Comparison of ENCODE assay signal across 8 cellular contexts in the genomic region with DNA sequence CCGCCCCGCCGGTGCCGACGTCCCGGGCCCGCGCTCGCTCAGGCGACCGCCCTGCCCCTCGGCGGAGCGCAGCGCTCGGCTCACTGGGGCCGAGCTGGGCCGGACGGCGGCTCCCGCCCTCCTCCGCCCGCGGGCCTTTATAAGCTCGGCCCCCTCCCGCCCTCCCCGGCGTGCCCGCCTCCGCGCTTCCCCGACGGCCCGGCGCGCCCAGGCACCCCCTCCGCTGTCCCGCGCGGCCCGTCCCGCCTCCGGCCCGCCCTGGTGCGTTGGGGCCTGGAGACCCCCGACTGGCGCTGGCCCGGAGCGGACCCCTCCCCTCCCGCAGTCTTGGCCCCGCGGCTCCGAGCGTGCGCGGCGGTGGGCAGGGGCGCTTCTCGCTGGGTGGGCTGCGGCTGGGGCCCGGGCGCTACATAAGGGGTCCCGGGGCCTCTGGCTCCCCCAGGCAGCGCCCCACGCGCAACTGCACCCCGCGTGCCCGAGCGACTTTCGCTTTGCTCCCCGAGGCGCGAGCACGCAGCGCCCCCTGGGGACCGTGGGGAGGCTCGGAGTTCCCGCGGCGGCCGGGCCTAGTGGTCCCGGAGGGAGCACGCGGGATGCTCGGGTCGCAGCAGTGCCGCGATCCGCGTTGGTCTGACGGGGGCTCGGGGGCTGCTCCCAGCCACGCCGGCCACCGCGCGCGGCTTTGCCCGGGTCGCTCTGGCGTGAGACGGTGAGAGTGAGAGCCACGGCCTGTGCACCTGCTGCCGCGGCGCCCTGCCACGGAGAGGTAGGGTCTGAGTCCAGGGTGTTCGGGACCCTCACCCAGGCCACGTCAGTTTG. TPM values are rescaled to one million over a fixed set of nuclear protein-coding genes. Genes with fewer than 3 reads are reported as not detected.
DNase-seq lines count a peak whose midpoint lies in the region; ATAC-seq and TF ChIP-seq lines count a peak whose summit lies in the region.

A gene with protein sequence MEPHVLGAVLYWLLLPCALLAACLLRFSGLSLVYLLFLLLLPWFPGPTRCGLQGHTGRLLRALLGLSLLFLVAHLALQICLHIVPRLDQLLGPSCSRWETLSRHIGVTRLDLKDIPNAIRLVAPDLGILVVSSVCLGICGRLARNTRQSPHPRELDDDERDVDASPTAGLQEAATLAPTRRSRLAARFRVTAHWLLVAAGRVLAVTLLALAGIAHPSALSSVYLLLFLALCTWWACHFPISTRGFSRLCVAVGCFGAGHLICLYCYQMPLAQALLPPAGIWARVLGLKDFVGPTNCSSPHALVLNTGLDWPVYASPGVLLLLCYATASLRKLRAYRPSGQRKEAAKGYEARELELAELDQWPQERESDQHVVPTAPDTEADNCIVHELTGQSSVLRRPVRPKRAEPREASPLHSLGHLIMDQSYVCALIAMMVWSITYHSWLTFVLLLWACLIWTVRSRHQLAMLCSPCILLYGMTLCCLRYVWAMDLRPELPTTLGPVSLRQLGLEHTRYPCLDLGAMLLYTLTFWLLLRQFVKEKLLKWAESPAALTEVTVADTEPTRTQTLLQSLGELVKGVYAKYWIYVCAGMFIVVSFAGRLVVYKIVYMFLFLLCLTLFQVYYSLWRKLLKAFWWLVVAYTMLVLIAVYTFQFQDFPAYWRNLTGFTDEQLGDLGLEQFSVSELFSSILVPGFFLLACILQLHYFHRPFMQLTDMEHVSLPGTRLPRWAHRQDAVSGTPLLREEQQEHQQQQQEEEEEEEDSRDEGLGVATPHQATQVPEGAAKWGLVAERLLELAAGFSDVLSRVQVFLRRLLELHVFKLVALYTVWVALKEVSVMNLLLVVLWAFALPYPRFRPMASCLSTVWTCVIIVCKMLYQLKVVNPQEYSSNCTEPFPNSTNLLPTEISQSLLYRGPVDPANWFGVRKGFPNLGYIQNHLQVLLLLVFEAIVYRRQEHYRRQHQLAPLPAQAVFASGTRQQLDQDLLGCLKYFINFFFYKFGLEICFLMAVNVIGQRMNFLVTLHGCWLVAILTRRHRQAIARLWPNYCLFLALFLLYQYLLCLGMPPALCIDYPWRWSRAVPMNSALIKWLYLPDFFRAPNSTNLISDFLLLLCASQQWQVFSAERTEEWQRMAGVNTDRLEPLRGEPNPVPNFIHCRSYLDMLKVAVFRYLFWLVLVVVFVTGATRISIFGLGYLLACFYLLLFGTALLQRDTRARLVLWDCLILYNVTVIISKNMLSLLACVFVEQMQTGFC (N-terminal part only) (minus strand): TSS at position 115 of the 819 bp plus-strand sequence. CDS start 256 bp downstream, outside the sequence.

- H3K36me3 Mint-ChIP-seq in activated naive CD4-positive, alpha-beta T cell treated with anti-CD3 and anti-CD28 coated beads, Interleukin-2, amount 10 ng/mL, durations not matched to agents 7 days and 5 days: peaks cover 5% of the 10 kb centered on the region
- no peaks in the 10 kb centered on the region for H3K36me3 Mint-ChIP-seq in glutamatergic neuron (ENCODE audit: unreplicated experiment)

- H3K4me3 ChIP-seq in BLaER1 (peak within 1 kb of the TSS; percentile 87), RWPE2 (ENCODE audit: severe bottlenecking) (peak within 1 kb of the TSS; percentile 87), osteoblast (ENCODE audit: insufficient read depth, low read length) (peak within 1 kb of the TSS; percentile 82), upper lobe of left lung (peak within 1 kb of the TSS; percentile 67 to 95 (median 92))

- CTCF ChIA-PET in activated naive CD4-positive, alpha-beta T cell treated with anti-CD3 and anti-CD28 coated beads, Interleukin-2, amount 10 ng/mL, durations not matched to agents 7 days and 5 days (lab: Charles Lee): interaction anchor here (0.7 to 1.1 kb wide), 4 partner anchors 15 to 49 kb away, joined by 4 to 7 read pairs (median 6); no protein-coding TSS in a partner anchor

- peak within 1 kb of the TSS; percentile 97 for H3K9ac ChIP-seq in BLaER1

- TF ChIP-seq EP300 in upper lobe of left lung (IDR thresholded peaks at IDR 0.05): no peak

- H3K4me1 ChIP-seq in BLaER1 (peaks cover 87% of the 10 kb centered on the region), RWPE2 (ENCODE audit: insufficient read depth, poor library complexity, severe bottlenecking) (peaks cover 28% of the 10 kb centered on the region), osteoblast (ENCODE audit: insufficient read depth, low read length) (peaks cover 34% of the 10 kb centered on the region), upper lobe of left lung (peaks cover 41 to 50% (median 46%) of the 10 kb centered on the region in 4 donors)

- 10 to 18% methylated on average over 9 to 35 of the region's 110 CpGs for WGBS in upper lobe of left lung, 2 donors

- H3K27ac ChIP-seq in BLaER1: peak within 1 kb of the TSS; percentile 97
- H3K27ac ChIP-seq in RWPE2 (ENCODE audit: poor library complexity, severe bottlenecking): peak within 1 kb of the TSS; percentile 92
- peak within 1 kb of the TSS; percentile 73 for H3K27ac ChIP-seq in osteoblast (ENCODE audit: low read depth, low read length)
- peak within 1 kb of the TSS; percentile 92 to 97 (median 95) for H3K27ac ChIP-seq in upper lobe of left lung

- peaks cover 49% of the 10 kb centered on the region for H3K4me1 Mint-ChIP-seq in activated naive CD4-positive, alpha-beta T cell treated with anti-CD3 and anti-CD28 coated beads, Interleukin-2, amount 10 ng/mL, durations not matched to agents 7 days and 5 days
- H3K4me1 Mint-ChIP-seq in glutamatergic neuron (ENCODE audit: low read depth, unreplicated experiment): peaks cover 10% of the 10 kb centered on the region

- H3K4me3 Mint-ChIP-seq in activated naive CD4-positive, alpha-beta T cell treated with anti-CD3 and anti-CD28 coated beads, Interleukin-2, amount 10 ng/mL, durations not matched to agents 7 days and 5 days: peak within 1 kb of the TSS; percentile 77
- H3K4me3 Mint-ChIP-seq in glutamatergic neuron (ENCODE audit: unreplicated experiment): peak within 1 kb of the TSS; percentile 61

- H3K9me3 Mint-ChIP-seq in activated naive CD4-positive, alpha-beta T cell treated with anti-CD3 and anti-CD28 coated beads, Interleukin-2, amount 10 ng/mL, durations not matched to agents 7 days and 5 days: no peaks in the 10 kb centered on the region
- H3K9me3 Mint-ChIP-seq in glutamatergic neuron (ENCODE audit: unreplicated experiment): peaks cover 2% of the 10 kb centered on the region

- peak within 1 kb of the TSS; percentile 59 for H2AFZ ChIP-seq in osteoblast (ENCODE audit: low read length)

- H4K20me1 ChIP-seq in BLaER1 (peaks cover 41% of the 10 kb centered on the region), osteoblast (ENCODE audit: insufficient read depth, low read length) (peaks cover 35% of the 10 kb centered on the region)

- H3K4me2 ChIP-seq in BLaER1 (peak within 1 kb of the TSS; percentile 95), osteoblast (ENCODE audit: insufficient read depth, low read length) (peak within 1 kb of the TSS; percentile 88)

- H3K36me3 ChIP-seq in BLaER1 (no peaks in the 10 kb centered on the region), RWPE2 (ENCODE audit: low read depth) (peaks cover 4% of the 10 kb centered on the region; the same call in 1 of the 2 replicates), osteoblast (ENCODE audit: insufficient read depth, low read length) (no peaks in the 10 kb centered on the region), upper lobe of left lung (no peaks in the 10 kb centered on the region)

- TF ChIP-seq CTCF in RWPE2 (IDR thresholded peaks at IDR 0.05; ENCODE audit: poor library complexity, severe bottlenecking) (peak; percentile 93), glutamatergic neuron (IDR thresholded peaks at IDR 0.05; ENCODE audit: partially characterized antibody, unreplicated experiment) (peak; percentile 44), osteoblast (IDR thresholded peaks at IDR 0.05; ENCODE audit: extremely low read depth, low read depth, low read length) (peak; percentile 58), upper lobe of left lung (IDR thresholded peaks at IDR 0.05) (peak; percentile 89 to 99 (median 97))

- ATAC-seq in RWPE2 (ENCODE audit: low read depth) (peak; percentile 10), upper lobe of left lung (ENCODE audit: low FRiP score in 2 of 2) (peak; percentile 61 to 82), HG02938 (IDR thresholded peaks at IDR 0.05; ENCODE audit: unreplicated experiment) (no peak)

- peaks cover 8% of the 10 kb centered on the region for H3K27me3 Mint-ChIP-seq in activated naive CD4-positive, alpha-beta T cell treated with anti-CD3 and anti-CD28 coated beads, Interleukin-2, amount 10 ng/mL, durations not matched to agents 7 days and 5 days
- peaks cover 8% of the 10 kb centered on the region for H3K27me3 Mint-ChIP-seq in glutamatergic neuron (ENCODE audit: unreplicated experiment)

- no peaks in the 10 kb centered on the region for H3K27me3 ChIP-seq in BLaER1
- H3K27me3 ChIP-seq in RWPE2 (ENCODE audit: insufficient read depth, poor library complexity, severe bottlenecking): no peaks in the 10 kb centered on the region
- H3K27me3 ChIP-seq in osteoblast (ENCODE audit: insufficient read depth, low read length): no peaks in the 10 kb centered on the region
- H3K27me3 ChIP-seq in upper lobe of left lung: no peaks in the 10 kb centered on the region

- peaks cover 42% of the 10 kb centered on the region for H3K79me2 ChIP-seq in osteoblast (ENCODE audit: insufficient read depth, low read length)

- H3K9me3 ChIP-seq in BLaER1 (no peaks in the 10 kb centered on the region), RWPE2 (ENCODE audit: severe bottlenecking) (no peaks in the 10 kb centered on the region), osteoblast (ENCODE audit: low read depth, low read length) (no peaks in the 10 kb centered on the region), upper lobe of left lung (no peaks in the 10 kb centered on the region)

- DNase-seq in GOT3 (lab: John Stamatoyannopoulos, UW) (peak; percentile 17), RWPE2 (ENCODE audit: low spot score) (peak; percentile 68), glutamatergic neuron (no peak), osteoblast (ENCODE audit: insufficient read length, low spot score, missing footprints) (peak; percentile 99), upper lobe of left lung (peak; percentile 75 to 97)
- peak; percentile 86 for DNase-seq in activated naive CD4-positive, alpha-beta T cell treated with anti-CD3 and anti-CD28 coated beads, Interleukin-2, amount 10 ng/mL, durations not matched to agents 7 days and 5 days

- TF ChIP-seq POLR2A in upper lobe of left lung (IDR thresholded peaks at IDR 0.05): peak in 2 of 4 donors; percentile 47 to 76

- H3K27ac Mint-ChIP-seq in activated naive CD4-positive, alpha-beta T cell treated with anti-CD3 and anti-CD28 coated beads, Interleukin-2, amount 10 ng/mL, durations not matched to agents 7 days and 5 days: peak within 1 kb of the TSS; percentile 88
- no peak within 1 kb of the TSS for H3K27ac Mint-ChIP-seq in glutamatergic neuron (ENCODE audit: unreplicated experiment)

RNA-seq across cellular contexts. Expression of the gene that starts here (rescaled TPM):
- 12.3 TPM for total RNA-seq in glutamatergic neuron (ENCODE audit: unreplicated experiment)
- 187 and 207 TPM in 2 replicates for total RNA-seq in osteoblast
- 100 to 1,000 TPM; 107 to 535 (median 239) TPM for total RNA-seq in upper lobe of left lung

Comparison
In these comparisons a context has a peak if more than half of its experiments do, and no peak if none do; other contexts are left out.
1. CTCF ChIP-seq: peak in every context shown above with its lines; median percentile 97 in upper lobe of left lung; 93 in RWPE2; 58 in osteoblast; 44 in glutamatergic neuron.